Comparison of ENCODE assay signal across 22 cellular contexts in the genomic region with DNA sequence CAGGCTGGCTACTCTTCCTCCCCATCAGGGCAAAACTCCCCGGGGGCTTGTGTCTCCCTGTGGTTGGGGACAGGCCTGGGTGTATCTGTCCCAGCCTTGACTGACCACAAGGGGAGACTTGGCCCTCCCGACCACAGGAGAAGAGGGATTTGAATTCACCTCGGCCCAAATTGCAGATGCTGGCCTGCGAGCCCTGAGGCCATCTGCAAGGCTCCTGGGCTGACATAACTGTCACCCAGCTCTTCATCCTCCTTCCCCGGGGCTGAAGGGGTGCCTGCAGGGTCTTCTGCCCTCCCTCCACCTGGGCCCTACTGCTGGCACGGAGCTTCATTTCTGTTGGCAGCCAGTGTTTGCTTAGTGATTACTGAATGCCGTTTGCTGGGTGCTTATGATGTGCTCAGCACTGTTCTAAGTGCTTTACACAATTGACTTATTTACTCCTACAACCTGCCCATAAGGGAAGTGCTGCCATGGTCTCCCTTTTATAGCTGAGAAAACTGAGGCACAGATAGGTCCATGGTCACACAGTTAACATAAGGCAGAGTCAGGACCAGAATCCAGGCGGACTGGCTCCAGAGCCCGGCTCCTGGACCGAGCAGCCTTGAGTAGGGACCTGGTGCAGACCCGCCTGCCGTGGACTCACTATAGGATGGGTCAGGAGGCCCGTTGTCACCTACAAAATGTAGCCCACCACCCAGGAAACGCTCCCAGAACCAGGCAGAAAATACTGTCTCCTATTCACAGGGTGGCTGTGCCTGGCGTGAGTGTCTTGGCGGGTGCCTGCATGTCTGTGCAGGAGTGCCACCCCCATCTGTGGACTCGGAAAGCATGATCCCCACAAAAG. TPM values are rescaled to one million over a fixed set of nuclear protein-coding genes. Genes with fewer than 3 reads are reported as not detected.
DNase-seq lines count a peak whose midpoint lies in the region; ATAC-seq, FAIRE-seq and TF ChIP-seq lines count a peak whose summit lies in the region.
"Had no signal": no experiment of that assay in that cellular context is flagged by ENCODE, and none has a peak within 500 bp of the region (broad histone marks: within the 10 kb centered on the region; RNA-seq: fewer than 3 reads in every experiment).

No MANE protein-coding gene starts in this region.

- peaks cover 7% of the 10 kb centered on the region for H3K36me3 Mint-ChIP-seq in osteocyte (ENCODE audit: unreplicated experiment)

- H3K36me3 ChIP-seq in HepG2 (replicated peaks in 1 of 2; ENCODE audit: control insufficient read depth in 1 of 2, insufficient read depth in 2 of 2, low read length in 2 of 2) (peaks cover 1 to 4% of the 10 kb centered on the region in 2 experiments; a peak in 2 of 5 replicates), right lobe of liver (peaks cover 0 to 22% (median 9%) of the 10 kb centered on the region in 4 donors), H1 (ENCODE audit: control insufficient read depth in 2 of 4, insufficient read depth in 4 of 4, low read length in 3 of 4) (peaks cover 0 to under 1% (median 0%) of the 10 kb centered on the region in 4 experiments; a peak in 3 of 8 replicates), mesendoderm (ENCODE audit: control insufficient read depth, insufficient read depth, low read length) (no peaks in the 10 kb centered on the region)

- H3K79me1 ChIP-seq in H1 (ENCODE audit: low read depth, low read length) (no peaks in the 10 kb centered on the region), mesendoderm (ENCODE audit: low read length) (no peaks in the 10 kb centered on the region)

- H3K4ac ChIP-seq in H1 (replicated peaks; ENCODE audit: insufficient read length, low read depth, low read length), result no peak overlapping the region
- H3K4ac ChIP-seq in mesendoderm (ENCODE audit: low read depth, low read length), result no peak overlapping the region

- H3K27ac ChIP-seq in HepG2 (ENCODE audit: extremely low read length, insufficient read depth, low read length) (no peak overlapping the region), right lobe of liver (no peak overlapping the region), H1 (ENCODE audit: low read depth, low read length) (no peak overlapping the region), mesendoderm (ENCODE audit: low read depth, low read length) (no peak overlapping the region)
- H3K27ac ChIP-seq: GM23248 had no signal

- H3K27me3 ChIP-seq in HepG2 (ENCODE audit: control insufficient read depth in 1 of 2, insufficient read depth in 2 of 2, low read length in 2 of 2), result no peaks in the 10 kb centered on the region
- H3K27me3 ChIP-seq in right lobe of liver, result no peaks in the 10 kb centered on the region
- H3K27me3 ChIP-seq in H1 (replicated peaks in 1 of 4; ENCODE audit: control insufficient read depth in 3 of 4, extremely low read depth in 1 of 4, insufficient read depth in 3 of 4, low read length in 3 of 4), result no peaks in the 10 kb centered on the region
- no peaks in the 10 kb centered on the region for H3K27me3 ChIP-seq in mesendoderm (ENCODE audit: insufficient read depth, low read length, poor library complexity)
- H3K27me3 ChIP-seq: heart right ventricle had no signal

- H3K27ac Mint-ChIP-seq in osteocyte (ENCODE audit: unreplicated experiment), result no peak overlapping the region
- H3K27ac Mint-ChIP-seq: activated naive CD4-positive, alpha-beta T cell treated with anti-CD3 and anti-CD28 coated beads for 36 hours; progenitor cell of endocrine pancreas; T-helper 1 cell treated with Interleukin-12 subunit alpha and Interleukin-12 subunit beta and Interleukin-4 antibody, amounts not matched to agents 30 μg/mL and 1 μg/mL, for 36 hours had no signal

- H2BK12ac ChIP-seq in H1 (ENCODE audit: low read depth, low read length), result 0 out of 2 replicates have a peak overlapping the region, but pooled peaks have one; percentile 9

- H3K23me2 ChIP-seq in H1 (ENCODE audit: low read depth, low read length), result no peaks in the 10 kb centered on the region

- in situ Hi-C loops in HepG2 (cut with HindIII; ENCODE audit: extremely low pct_ligation_motif_present, low pct_unique_long_range_greater_than_20kb), result no loop called here

- no peak for FAIRE-seq in HepG2 (lab: Jason Lieb, UNC)
- no peak for FAIRE-seq in H1 (lab: Jason Lieb, UNC)
- FAIRE-seq: A549 had no signal

- CTCF ChIA-PET in HepG2 (lab: Yijun Ruan, JAX; ENCODE audit: low intra/inter-chr PET ratio, low total read pairs), result no interaction called here
- CTCF ChIA-PET in H1 (lab: Charles Lee; ENCODE audit: partially characterized antibody), result interaction anchor here (1.0 to 5.0 kb wide), 5 partner anchors 11 to 49 kb away, joined by 3 to 24 read pairs (median 3); no protein-coding TSS in a partner anchor

- H4K5ac ChIP-seq in H1 (ENCODE audit: insufficient read length, low read depth, low read length) (no peak overlapping the region), mesendoderm (ENCODE audit: low read length) (no peak overlapping the region)

- H3K9me3 ChIP-seq in HepG2 (ENCODE audit: low read length) (no peaks in the 10 kb centered on the region), right lobe of liver (no peaks in the 10 kb centered on the region), H1 (ENCODE audit: insufficient read depth in 2 of 2, low read depth in 1 of 2, low read length in 1 of 2) (no peaks in the 10 kb centered on the region)

- TF ChIP-seq POLR2A in HepG2 (IDR thresholded peaks at IDR 0.05; ENCODE audit: insufficient read depth in 1 of 2, low read depth in 2 of 2, low read length in 2 of 2) (no peak), right lobe of liver (IDR thresholded peaks at IDR 0.05) (no peak), H1 (IDR thresholded peaks at IDR 0.05; ENCODE audit: control extremely low read depth in 1 of 2, low read depth in 2 of 2, low read length in 2 of 2) (no peak)

- H2AK5ac ChIP-seq in H1 (ENCODE audit: low read depth, low read length) (no peak overlapping the region), mesendoderm (ENCODE audit: low read length) (no peak overlapping the region)

- H3K27me3 Mint-ChIP-seq in osteocyte (ENCODE audit: unreplicated experiment), result no peaks in the 10 kb centered on the region
- H3K27me3 Mint-ChIP-seq: progenitor cell of endocrine pancreas had no signal

- H3K4me3 ChIP-seq in HepG2 (replicated peaks in 1 of 3; ENCODE audit: insufficient read depth in 1 of 3, low read depth in 2 of 3, low read length in 3 of 3), result no peak overlapping the region
- no peak overlapping the region for H3K4me3 ChIP-seq in right lobe of liver
- H3K4me3 ChIP-seq in H1 (ENCODE audit: extremely low read depth in 1 of 4, insufficient read depth in 2 of 4, low read depth in 3 of 4, low read length in 4 of 4), result no peak overlapping the region
- no peak overlapping the region for H3K4me3 ChIP-seq in mesendoderm (ENCODE audit: low read length)
- H3K4me3 ChIP-seq: A549, GM23248, heart right ventricle, smooth muscle cell had no signal

- H3K14ac ChIP-seq in H1 (ENCODE audit: insufficient read length), result no peak overlapping the region

- no peak overlapping the region for H4K8ac ChIP-seq in H1 (ENCODE audit: extremely low read depth, insufficient read depth, low read length)
- H4K8ac ChIP-seq in mesendoderm (ENCODE audit: low read depth, low read length), result no peak overlapping the region

- H2AFZ ChIP-seq in HepG2 (ENCODE audit: low read length) (no peak overlapping the region), H1 (ENCODE audit: low read length) (no peak overlapping the region)
- H2AFZ ChIP-seq: GM23248 had no signal

- intact Hi-C loops in HepG2 (cut with micrococcal nuclease; ENCODE audit: unreplicated experiment) (no loop called here), right lobe of liver (cut with DNase I) (no loop called here)

- ATAC-seq in HepG2 (peak; percentile 28), right lobe of liver (no peak), GM21786 (IDR thresholded peaks at IDR 0.05; ENCODE audit: unreplicated experiment) (no peak)
- ATAC-seq: A549, heart right ventricle had no signal

- TF ChIP-seq RAD21 in HepG2 (CRISPR knock-in tag; IDR thresholded peaks at IDR 0.05), result no peak
- TF ChIP-seq RAD21 in H1 (IDR thresholded peaks at IDR 0.05 in 1 of 2, conservative IDR thresholded peaks at IDR 0.05 in 1 of 2; ENCODE audit: low read depth in 2 of 2, low read length in 2 of 2), result no peak

- no TSS peak for BruUV-seq in HepG2 (replicated peaks; lab: Mats Ljungman, UMichigan)

- H4K20me1 ChIP-seq in HepG2 (ENCODE audit: insufficient read depth, low read length) (no peaks in the 10 kb centered on the region), H1 (replicated peaks in 1 of 2; ENCODE audit: control insufficient read depth in 1 of 2, insufficient read depth in 2 of 2, low read length in 2 of 2) (peaks cover 2 to 4% of the 10 kb centered on the region in 2 experiments)

- H3K4me1 ChIP-seq in HepG2 (ENCODE audit: insufficient read depth, low read length) (peaks cover 24% of the 10 kb centered on the region), right lobe of liver (peaks cover 0 to 34% (median 4%) of the 10 kb centered on the region in 4 donors), H1 (replicated peaks in 1 of 4; ENCODE audit: control insufficient read depth in 3 of 4, insufficient read depth in 4 of 4, low read length in 3 of 4) (peaks cover 6 to 17% (median 9%) of the 10 kb centered on the region in 4 experiments), mesendoderm (ENCODE audit: control insufficient read depth, low read depth, low read length) (peaks cover 4% of the 10 kb centered on the region)

- H3K18ac ChIP-seq in H1 (ENCODE audit: extremely low read depth, low read length), result no peak overlapping the region
- no peak overlapping the region for H3K18ac ChIP-seq in mesendoderm (ENCODE audit: low read length)

- H3K4me3 Mint-ChIP-seq in osteocyte (ENCODE audit: unreplicated experiment), result no peak overlapping the region
- H3K4me3 Mint-ChIP-seq: activated naive CD4-positive, alpha-beta T cell treated with anti-CD3 and anti-CD28 coated beads for 36 hours; central memory CD8-positive, alpha-beta T cell; T-helper 1 cell treated with Interleukin-12 subunit alpha and Interleukin-12 subunit beta and Interleukin-4 antibody, amounts not matched to agents 30 μg/mL and 1 μg/mL, for 36 hours had no signal

- H2BK15ac ChIP-seq in H1 (ENCODE audit: low read length) (no peak overlapping the region), mesendoderm (replicated peaks; ENCODE audit: low read depth) (no peak overlapping the region)

- H3K4me2 ChIP-seq in HepG2 (ENCODE audit: low read depth, low read length) (no peak overlapping the region), H1 (ENCODE audit: insufficient read depth in 1 of 2, low read depth in 2 of 2, low read length in 2 of 2) (no peak overlapping the region), mesendoderm (ENCODE audit: low read length) (no peak overlapping the region)
- H3K4me2 ChIP-seq: A549, smooth muscle cell had no signal

- H2BK120ac ChIP-seq in H1 (replicated peaks; ENCODE audit: low read depth, low read length) (no peak overlapping the region), mesendoderm (ENCODE audit: low read depth, low read length) (no peak overlapping the region)

- H3K79me2 ChIP-seq in HepG2 (ENCODE audit: insufficient read depth, low read length) (no peaks in the 10 kb centered on the region), H1 (ENCODE audit: control insufficient read depth in 1 of 2, insufficient read depth in 2 of 2, low read length in 2 of 2) (no peaks in the 10 kb centered on the region), mesendoderm (ENCODE audit: control insufficient read depth, insufficient read depth, low read length) (no peaks in the 10 kb centered on the region)

- H3K23ac ChIP-seq in H1 (ENCODE audit: insufficient read length) (no peak overlapping the region), mesendoderm (ENCODE audit: low read length) (no peak overlapping the region)

- H2BK20ac ChIP-seq in H1 (ENCODE audit: low read length), result no peak overlapping the region

- TF ChIP-seq CTCF in HepG2 (CRISPR knock-in tag; IDR thresholded peaks at IDR 0.05) (no peak), right lobe of liver (IDR thresholded peaks at IDR 0.05) (no peak), H1 (IDR thresholded peaks at IDR 0.05; ENCODE audit: control extremely low read depth in 1 of 3, insufficient read depth in 1 of 3, low read depth in 1 of 3, low read length in 3 of 3) (no peak), osteocyte (IDR thresholded peaks at IDR 0.05) (no peak)

- H3K9me3 Mint-ChIP-seq in osteocyte (ENCODE audit: unreplicated experiment), result peaks cover 5% of the 10 kb centered on the region
- H3K9me3 Mint-ChIP-seq: activated naive CD4-positive, alpha-beta T cell treated with anti-CD3 and anti-CD28 coated beads for 36 hours; central memory CD8-positive, alpha-beta T cell; T-helper 1 cell treated with Interleukin-12 subunit alpha and Interleukin-12 subunit beta and Interleukin-4 antibody, amounts not matched to agents 30 μg/mL and 1 μg/mL, for 36 hours had no signal

- POLR2A ChIA-PET in HepG2 (lab: Yijun Ruan, JAX) (no interaction called here), H1 (lab: Charles Lee; ENCODE audit: partially characterized antibody) (interaction anchor here (1.4 to 1.9 kb wide), 2 partner anchors 10 to 13 kb away, joined by 3 to 8 read pairs; no protein-coding TSS in a partner anchor)

- H3K56ac ChIP-seq in H1 (replicated peaks; ENCODE audit: insufficient read length, low read depth, low read length) (no peak overlapping the region), mesendoderm (ENCODE audit: low read length) (no peak overlapping the region)

- peaks cover 29% of the 10 kb centered on the region for H3K4me1 Mint-ChIP-seq in osteocyte (ENCODE audit: unreplicated experiment)

- DNase-seq in HepG2 (ENCODE audit: low spot score) (no peak), right lobe of liver (no peak), NCI-H2196 (lab: John Stamatoyannopoulos, UW; ENCODE audit: unreplicated experiment) (peak; percentile 39), H1 (ENCODE audit: low read depth in 1 of 2, low spot score in 2 of 2) (no peak), osteocyte (ENCODE audit: extremely low spot score, unreplicated experiment) (no peak), mesendoderm (no peak), NCI-H128 (lab: John Stamatoyannopoulos, UW; ENCODE audit: unreplicated experiment) (no peak)
- DNase-seq: activated CD4-positive, alpha-beta T cell treated with anti-CD3 and anti-CD28 coated beads, Interleukin-2, amount 50 U/mL, for 48 hours; activated naive CD4-positive, alpha-beta T cell treated with anti-CD3 and anti-CD28 coated beads for 36 hours; effector memory CD4-positive, alpha-beta T cell; GM23248; heart right ventricle; mammary epithelial cell; naive B cell; stimulated activated CD8-positive, alpha-beta memory T cell treated with anti-CD3 and anti-CD28 coated beads, Interleukin-4, amount 100 ng/mL, for 48 hours had no signal

- WGBS in HepG2 (ENCODE audit: low lambda C conversion rate), result 74% methylated on average over 16 of the region's 17 CpGs
- WGBS in right lobe of liver (ENCODE audit: insufficient coverage, low coverage, low lambda C conversion rate, missing lambda C conversion rate), result 83% methylated on average over 2 of the region's 17 CpGs
- WGBS in H1 (ENCODE audit: extremely low coverage in 1 of 2, insufficient coverage in 1 of 2, insufficient read length in 1 of 2, insufficient replicate concordance in 2 of 2, low coverage in 1 of 2, low lambda C conversion rate in 2 of 2, missing lambda C conversion rate in 1 of 2), 2 experiments, result 85% methylated on average over 17 of the region's 17 CpGs; no CpG with 5 or more reads in 1 of the 2 experiments
- WGBS in mesendoderm (ENCODE audit: extremely low coverage, insufficient coverage, low lambda C conversion rate), result no CpG with 5 or more reads among the region's 17 CpGs

- H3K9ac ChIP-seq in HepG2 (ENCODE audit: insufficient read depth, low read depth, low read length) (no peak overlapping the region), H1 (replicated peaks in 1 of 4; ENCODE audit: extremely low read depth in 1 of 4, low read depth in 3 of 4, low read length in 3 of 4) (no peak overlapping the region), mesendoderm (ENCODE audit: low read length) (no peak overlapping the region)
- H3K9ac ChIP-seq: GM23248 had no signal

- TF ChIP-seq EP300 in HepG2 (IDR thresholded peaks at IDR 0.05; ENCODE audit: low read depth in 2 of 2, low read length in 2 of 2) (no peak), HepG2 (CRISPR knock-in tag; IDR thresholded peaks at IDR 0.05; ENCODE audit: borderline replicate concordance) (no peak), H1 (IDR thresholded peaks at IDR 0.05; ENCODE audit: borderline replicate concordance in 1 of 2, low read depth in 2 of 2, low read length in 2 of 2) (no peak)

- H4K91ac ChIP-seq in H1 (replicated peaks; ENCODE audit: insufficient read length, low read length), result no peak overlapping the region

- no peak overlapping the region for H2BK5ac ChIP-seq in H1 (ENCODE audit: low read depth, low read length)
- H2BK5ac ChIP-seq in mesendoderm (ENCODE audit: low read length), result no peak overlapping the region

RNA-seq across cellular contexts. Expression of a gene that starts 18.9 kb away (rescaled TPM):
- total RNA-seq in HepG2 (2016; rRNA removed; fragmentation: Illumina TruSeq; extraction: Trizol), result 12.8 and 21.1 TPM in 2 replicates
- total RNA-seq in HepG2 (2016; cell fraction: cytosol; rRNA removed; fragmentation: Illumina TruSeq; extraction: Trizol; ENCODE audit: low read depth), result 1.9 and 2.5 TPM in 2 replicates
- total RNA-seq in HepG2 (2016; cell fraction: insoluble cytoplasmic fraction; rRNA removed; fragmentation: Illumina TruSeq; extraction: Trizol), result 12.1 and 21.6 TPM in 2 replicates
- 8.0 and 8.1 TPM in 2 replicates for total RNA-seq in HepG2 (2016; cell fraction: membrane; rRNA removed; fragmentation: Illumina TruSeq; extraction: Trizol)
- 23.7 and 29.0 TPM in 2 replicates for total RNA-seq in HepG2 (2016; cell fraction: nucleus; rRNA removed; fragmentation: Illumina TruSeq; extraction: Trizol)
- 7.3 and 10.2 TPM in 2 replicates for polyA plus RNA-seq in HepG2 (2011; rRNA removed)
- polyA plus RNA-seq in HepG2 (2011; cell fraction: cytosol; rRNA removed), result 4.5 and 5.9 TPM in 2 replicates
- 20.0 and 20.1 TPM in 2 replicates for polyA plus RNA-seq in HepG2 (2011; cell fraction: nucleus; rRNA removed)
- polyA plus RNA-seq in HepG2 (2012), result 7.0 and 9.7 TPM in 2 replicates
- 2.3 TPM in 2 replicates for polyA plus RNA-seq in HepG2 (2016; cell fraction: cytosol; fragmentation: Illumina TruSeq; extraction: Trizol; ENCODE audit: low read depth)
- 11.0 and 14.2 TPM in 2 replicates for polyA plus RNA-seq in HepG2 (2016; cell fraction: insoluble cytoplasmic fraction; fragmentation: Illumina TruSeq; extraction: Trizol; ENCODE audit: low read depth)
- 4.7 and 6.6 TPM in 2 replicates for polyA plus RNA-seq in HepG2 (2016; cell fraction: membrane; fragmentation: Illumina TruSeq; extraction: Trizol; ENCODE audit: low read depth)
- polyA plus RNA-seq in HepG2 (2016; cell fraction: nucleus; fragmentation: Illumina TruSeq; extraction: Trizol; ENCODE audit: insufficient read depth, low read depth), result 46.6 and 48.2 TPM in 2 replicates
- polyA minus RNA-seq in HepG2 (2011; rRNA and poly(A)+ RNA removed; ENCODE audit: low replicate concordance), result 14.5 and 38.6 TPM in 2 replicates
- 10.7 and 11.0 TPM in 2 replicates for polyA minus RNA-seq in HepG2 (2011; cell fraction: cytosol; rRNA and poly(A)+ RNA removed)
- 5.8 and 7.5 TPM in 2 replicates for polyA minus RNA-seq in HepG2 (2011; cell fraction: nucleus; rRNA and poly(A)+ RNA removed)
- total RNA-seq in right lobe of liver, result 100 to 1,000 TPM; 118 to 165 (median 131) TPM
- 21.7 and 22.2 TPM in 2 replicates for total RNA-seq in H1 (2021; fragmentation: NEBNext Ultra II Directional; extraction: Animal tissue kit (Norgen Biotek cat#: 25700))
- polyA plus RNA-seq in H1 (2011; rRNA removed), result 27.9 and 40.1 TPM in 2 replicates
- polyA plus RNA-seq in H1 (2011; cell fraction: cytosol; rRNA removed), result 18.9 TPM
- polyA plus RNA-seq in H1 (2011; cell fraction: nucleus; rRNA removed), result 37.7 TPM
- 18.7 to 23.4 TPM (median 21.9 TPM) in 4 replicates for polyA plus RNA-seq in H1 (2012, experiment 1 of 2)
- polyA plus RNA-seq in H1 (2012, experiment 2 of 2), result 19.4 TPM
- polyA plus RNA-seq in H1 (2013, experiment 1 of 2), result 25.2 TPM
- 25.2 TPM for polyA plus RNA-seq in H1 (2013, experiment 2 of 2)
- polyA minus RNA-seq in H1 (2011; rRNA and poly(A)+ RNA removed), result 21.9 and 35.2 TPM in 2 replicates
- 23.3 TPM for polyA minus RNA-seq in H1 (2011; cell fraction: cytosol; rRNA and poly(A)+ RNA removed)
- 23.5 TPM for polyA minus RNA-seq in H1 (2011; cell fraction: nucleus; rRNA and poly(A)+ RNA removed)
- 19.3 and 22.7 TPM in 2 replicates for total RNA-seq in osteocyte
- 13.7 TPM for polyA plus RNA-seq in mesendoderm (2013, experiment 1 of 2)
- 12.8 TPM for polyA plus RNA-seq in mesendoderm (2013, experiment 2 of 2)
- total RNA-seq: OCI-LY7 had no signal
